In the genomic region with DNA sequence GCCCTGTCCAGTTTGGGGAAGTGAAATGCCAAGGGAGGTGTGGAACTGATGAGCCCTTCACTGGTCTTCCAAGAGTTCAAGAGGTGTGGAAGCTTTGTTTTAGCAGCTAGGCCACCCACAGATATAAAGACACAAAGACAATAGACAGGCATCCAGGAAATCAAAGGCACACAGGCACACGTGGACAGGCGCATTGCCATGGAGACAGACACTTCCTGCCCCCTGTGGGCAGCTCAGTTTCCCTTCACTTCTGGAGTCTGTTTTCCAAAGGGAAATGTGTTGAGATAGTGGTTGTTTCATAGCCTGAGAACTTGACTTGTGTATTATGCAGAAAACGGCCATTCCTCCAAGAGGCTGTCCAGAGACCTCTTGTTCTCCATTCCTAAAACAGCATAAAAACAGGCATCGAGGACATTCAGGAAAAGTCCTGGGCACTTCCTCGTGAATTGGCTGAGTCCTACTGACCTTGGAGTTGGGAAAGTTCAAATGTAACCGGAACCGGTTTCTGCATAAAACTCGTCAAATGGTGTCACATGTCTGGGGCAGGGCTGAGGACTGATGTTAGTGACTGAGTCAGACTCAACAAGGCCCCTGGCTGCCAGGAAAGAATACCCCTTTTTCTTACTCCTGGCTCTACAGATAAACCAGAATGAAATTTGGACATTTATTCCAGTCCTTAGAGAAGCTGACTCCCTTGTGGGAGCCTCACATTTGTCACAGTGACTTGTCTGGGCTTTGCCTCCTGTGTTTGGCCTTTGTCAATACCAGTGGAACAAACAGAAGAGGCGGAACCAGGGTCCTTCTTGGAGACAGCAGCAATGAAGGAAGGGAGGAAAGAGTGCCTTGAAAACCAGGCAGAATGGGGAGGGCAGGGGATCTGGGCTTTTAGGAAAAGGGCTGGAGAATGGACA, we compare ENCODE assay signal across 7 cellular contexts. TPM values are rescaled to one million over a fixed set of nuclear protein-coding genes. Genes with fewer than 3 reads are reported as not detected.
DNase-seq lines count a peak whose midpoint lies in the region; ATAC-seq and TF ChIP-seq lines count a peak whose summit lies in the region.

No MANE protein-coding gene starts in this region.

- peaks cover 4% of the 10 kb centered on the region for H3K36me3 Mint-ChIP-seq in stimulated activated effector memory CD8-positive, alpha-beta T cell treated with anti-CD3 and anti-CD28 coated beads, Interleukin-12 subunit alpha, Interleukin-12 subunit beta, amount 100 ng/mL, for 72 hours

- H3K36me3 ChIP-seq in BE2C, result no peaks in the 10 kb centered on the region; the same call in 1 of the 2 replicates

- TF ChIP-seq CTCF in BE2C (IDR thresholded peaks at IDR 0.05; ENCODE audit: low read depth, low read length), result no peak

- H3K4me3 ChIP-seq in BE2C (ENCODE audit: low read depth, low read length), result no peak overlapping the region

- peaks cover 12% of the 10 kb centered on the region for H3K4me1 Mint-ChIP-seq in stimulated activated effector memory CD8-positive, alpha-beta T cell treated with anti-CD3 and anti-CD28 coated beads, Interleukin-12 subunit alpha, Interleukin-12 subunit beta, amount 100 ng/mL, for 72 hours

- DNase-seq in KBM-7, result peak; percentile 45
- DNase-seq in amniotic epithelial cell (ENCODE audit: low read depth), result peak; percentile 66
- DNase-seq in iPS-NIHi11 (ENCODE audit: low spot score), result peak; percentile 82
- DNase-seq in stimulated activated effector memory CD8-positive, alpha-beta T cell treated with anti-CD3 and anti-CD28 coated beads, Interleukin-12 subunit alpha, Interleukin-12 subunit beta, amount 100 ng/mL, for 72 hours (ENCODE audit: low spot score in 2 of 2), result no peak
- DNase-seq in OCI-M1 (lab: John Stamatoyannopoulos, UW), result no peak
- DNase-seq in BE2C, result no peak

- no peaks in the 10 kb centered on the region for H3K9me3 Mint-ChIP-seq in stimulated activated effector memory CD8-positive, alpha-beta T cell treated with anti-CD3 and anti-CD28 coated beads, Interleukin-12 subunit alpha, Interleukin-12 subunit beta, amount 100 ng/mL, for 72 hours

- in situ Hi-C loops in KBM-7 (cut with MboI; ENCODE audit: low pct_unique_long_range_greater_than_20kb, low sequenced_read_pairs), result no loop called here

- H3K4me1 ChIP-seq in BE2C, result peaks cover 14% of the 10 kb centered on the region

- H3K27me3 ChIP-seq in BE2C, result no peaks in the 10 kb centered on the region

- H3K9me3 ChIP-seq in BE2C, result no peaks in the 10 kb centered on the region; the same call in 1 of the 2 replicates

- H3K4me3 Mint-ChIP-seq in stimulated activated effector memory CD8-positive, alpha-beta T cell treated with anti-CD3 and anti-CD28 coated beads, Interleukin-12 subunit alpha, Interleukin-12 subunit beta, amount 100 ng/mL, for 72 hours, result no peak overlapping the region

- ATAC-seq in stimulated activated effector memory CD8-positive, alpha-beta T cell treated with anti-CD3 and anti-CD28 coated beads, Interleukin-12 subunit alpha, Interleukin-12 subunit beta, amount 100 ng/mL, for 72 hours, result no peak
- ATAC-seq in GM19351 (IDR thresholded peaks at IDR 0.05; ENCODE audit: unreplicated experiment), result no peak

- peak overlapping the region; percentile 58 for H3K27ac Mint-ChIP-seq in stimulated activated effector memory CD8-positive, alpha-beta T cell treated with anti-CD3 and anti-CD28 coated beads, Interleukin-12 subunit alpha, Interleukin-12 subunit beta, amount 100 ng/mL, for 72 hours

RNA-seq across cellular contexts. Expression of gene ALPK3, which starts 1.3 kb away (rescaled TPM):
- 0.93 TPM for polyA plus RNA-seq in BE2C (2012; ENCODE audit: insufficient read depth, insufficient read length, low read depth)

Comparison
In these comparisons a context has a peak if more than half of its experiments do, and no peak if none do; other contexts are left out.
1. DNase-seq: peak in KBM-7 (single experiment), amniotic epithelial cell (single experiment) and iPS-NIHi11 (single experiment); none in stimulated activated effector memory CD8-positive, alpha-beta T cell treated with anti-CD3 and anti-CD28 coated beads, Interleukin-12 subunit alpha, Interleukin-12 subunit beta, amount 100 ng/mL, for 72 hours (0 of 2), OCI-M1 (single experiment) and BE2C (single experiment).